1 cellular context compared by ENCODE assay signal in genomic region chr9:137893670-137894069, GRCh38.
TF ChIP-seq lines count a peak whose summit lies in the region.

No MANE protein-coding gene starts in this region.

TF ChIP-seq in WTC11, 78 proteins besides CTCF, POLR2A, EP300 and RAD21 (continued from another document):
- no peak for TF ChIP-seq TEAD1 (CRISPR knock-in tag; IDR thresholded peaks at IDR 0.05)
- no peak for TF ChIP-seq ZBTB43 (CRISPR knock-in tag; IDR thresholded peaks at IDR 0.05)
- TF ChIP-seq ATF2 (CRISPR knock-in tag; IDR thresholded peaks at IDR 0.05; ENCODE audit: borderline replicate concordance, low read depth) = no peak
- no peak for TF ChIP-seq ZNF423 (CRISPR knock-in tag; IDR thresholded peaks at IDR 0.05)
- TF ChIP-seq GTF2I (CRISPR knock-in tag; conservative IDR thresholded peaks at IDR 0.05) = no peak
- no peak for TF ChIP-seq HMGA2 (CRISPR knock-in tag; IDR thresholded peaks at IDR 0.05)
- TF ChIP-seq ELF4 (CRISPR knock-in tag; IDR thresholded peaks at IDR 0.05; ENCODE audit: low read depth) = no peak
- TF ChIP-seq RELA (CRISPR knock-in tag; IDR thresholded peaks at IDR 0.05; ENCODE audit: borderline replicate concordance) = no peak
